Comparison of ENCODE assay signal across 30 cellular contexts in genomic region chrX:39733745-39734144, GRCh38.
"Had no signal": no experiment of that assay in that cellular context is flagged by ENCODE, and none has a peak within 500 bp of the region (broad histone marks: within the 10 kb centered on the region; RNA-seq: fewer than 3 reads in every experiment).

No MANE protein-coding gene starts in this region.

- H3K4me3 ChIP-seq: adrenal gland, ascending aorta, coronary artery, dorsolateral prefrontal cortex had no signal

- H3K36me3 ChIP-seq: adrenal gland, ascending aorta, brain microvascular endothelial cell had no signal

- H3K36me3 Mint-ChIP-seq: activated CD4-positive, alpha-beta memory T cell treated with anti-CD3 and anti-CD28 coated beads for 36 hours; activated CD8-positive, alpha-beta memory T cell treated with anti-CD3 and anti-CD28 coated beads, Interleukin-2, amount 10 ng/mL, durations not matched to agents 7 days and 5 days; activated naive CD4-positive, alpha-beta T cell treated with anti-CD3 and anti-CD28 coated beads, Interleukin-2, amount 50 U/mL, for 24 hours; activated naive CD8-positive, alpha-beta T cell treated with anti-CD3 and anti-CD28 coated beads for 36 hours; WTC11 had no signal

- H3K27me3 Mint-ChIP-seq: activated CD4-positive, alpha-beta memory T cell treated with anti-CD3 and anti-CD28 coated beads for 36 hours; activated CD8-positive, alpha-beta memory T cell treated with anti-CD3 and anti-CD28 coated beads, Interleukin-2, amount 10 ng/mL, durations not matched to agents 7 days and 5 days; activated naive CD4-positive, alpha-beta T cell treated with anti-CD3 and anti-CD28 coated beads, Interleukin-2, amount 50 U/mL, for 24 hours; activated naive CD8-positive, alpha-beta T cell treated with anti-CD3 and anti-CD28 coated beads for 36 hours; activated naive CD8-positive, alpha-beta T cell treated with anti-CD3 and anti-CD28 coated beads, Interleukin-2, amount 50 U/mL, for 24 hours; central memory CD8-positive, alpha-beta T cell; T-helper 17 cell had no signal

- H3K9me3 ChIP-seq: adrenal gland had no signal

- FAIRE-seq: bronchial epithelial cell, frontal cortex had no signal

- H3K27ac ChIP-seq: adrenal gland, ascending aorta, brain microvascular endothelial cell, coronary artery, dorsolateral prefrontal cortex had no signal

- H3K9me3 Mint-ChIP-seq: activated CD4-positive, alpha-beta memory T cell treated with anti-CD3 and anti-CD28 coated beads for 36 hours; activated naive CD4-positive, alpha-beta T cell treated with anti-CD3 and anti-CD28 coated beads for 36 hours; activated naive CD4-positive, alpha-beta T cell treated with anti-CD3 and anti-CD28 coated beads, Interleukin-2, amount 50 U/mL, for 24 hours; activated naive CD8-positive, alpha-beta T cell treated with anti-CD3 and anti-CD28 coated beads for 36 hours; activated naive CD8-positive, alpha-beta T cell treated with anti-CD3 and anti-CD28 coated beads, Interleukin-2, amount 50 U/mL, for 24 hours; activated T-helper 2 cell treated with anti-CD3 and anti-CD28 coated beads, Interferon-gamma antibody, Interleukin-2, Interleukin-4, amounts not matched to agents 10 μg/mL and 5 μg/mL and 100 μg/mL, durations not matched to agents 14 hours and 24 hours and 36 hours; central memory CD8-positive, alpha-beta T cell; dendritic cell treated with granulocyte-macrophage colony-stimulating factor and Interleukin-4, amounts not matched to agents 40 ng/mL and 50 ng/mL, for 4 days; WTC11 had no signal

- H3K27ac Mint-ChIP-seq: activated CD4-positive, alpha-beta memory T cell treated with anti-CD3 and anti-CD28 coated beads for 36 hours; activated CD8-positive, alpha-beta memory T cell treated with anti-CD3 and anti-CD28 coated beads, Interleukin-2, amount 10 ng/mL, durations not matched to agents 7 days and 5 days; activated CD8-positive, alpha-beta T cell treated with anti-CD3 and anti-CD28 coated beads, Interleukin-2, amount 10 ng/mL, durations not matched to agents 7 days and 5 days; activated naive CD4-positive, alpha-beta T cell treated with anti-CD3 and anti-CD28 coated beads for 36 hours; activated naive CD4-positive, alpha-beta T cell treated with anti-CD3 and anti-CD28 coated beads, Interleukin-2, amount 50 U/mL, for 24 hours; activated naive CD8-positive, alpha-beta T cell treated with anti-CD3 and anti-CD28 coated beads for 36 hours; activated naive CD8-positive, alpha-beta T cell treated with anti-CD3 and anti-CD28 coated beads, Interleukin-2, amount 50 U/mL, for 24 hours; activated T-helper 1 cell treated with anti-CD3 and anti-CD28 coated beads, Interleukin-12 subunit alpha, Interleukin-12 subunit beta, Interleukin-2, Interleukin-4 antibody, amounts not matched to agents 30 ng/mL and 10 ng/mL and 1 ng/mL, durations not matched to agents 14 hours and 24 hours and 36 hours; activated T-helper 2 cell treated with anti-CD3 and anti-CD28 coated beads, Interferon-gamma antibody, Interleukin-2, Interleukin-4, amounts not matched to agents 10 μg/mL and 5 μg/mL and 100 μg/mL, durations not matched to agents 14 hours and 24 hours and 36 hours; dendritic cell treated with granulocyte-macrophage colony-stimulating factor and Interleukin-4, amounts not matched to agents 40 ng/mL and 50 ng/mL, for 4 days; endodermal cell; T-helper 17 cell; WTC11 had no signal

- DNase-seq: activated CD4-positive, alpha-beta memory T cell treated with anti-CD3 and anti-CD28 coated beads for 36 hours; activated CD4-positive, alpha-beta T cell treated with anti-CD3 and anti-CD28 coated beads for 1 hour; activated CD4-positive, alpha-beta T cell treated with anti-CD3 and anti-CD28 coated beads for 48 hours; activated CD8-positive, alpha-beta memory T cell treated with anti-CD3 and anti-CD28 coated beads, Interleukin-2, amount 10 ng/mL, durations not matched to agents 7 days and 5 days; activated CD8-positive, alpha-beta memory T cell treated with anti-CD3 and anti-CD28 coated beads, Interleukin-2, amount 50 U/mL, for 4 hours; activated CD8-positive, alpha-beta T cell treated with anti-CD3 and anti-CD28 coated beads, Interleukin-2, amount 10 ng/mL, durations not matched to agents 7 days and 5 days; activated effector memory CD4-positive, alpha-beta T cell treated with anti-CD3 and anti-CD28 coated beads, Interleukin-2, amount 50 U/mL, for 16 hours; activated naive CD4-positive, alpha-beta T cell treated with anti-CD3 and anti-CD28 coated beads for 36 hours; activated naive CD8-positive, alpha-beta T cell treated with anti-CD3 and anti-CD28 coated beads for 36 hours; activated naive CD8-positive, alpha-beta T cell treated with anti-CD3 and anti-CD28 coated beads, Interleukin-2, amount 50 U/mL, for 24 hours; activated T-cell treated with anti-CD3 and anti-CD28 coated beads, Interleukin-2, amount 50 U/mL, for 1 hour; activated T-cell treated with anti-CD3 and anti-CD28 coated beads, Interleukin-2, amount 50 U/mL, for 48 hours; adrenal gland; brain microvascular endothelial cell; dorsolateral prefrontal cortex; effector memory CD4-positive, alpha-beta T cell; endodermal cell; foreskin fibroblast; head of caudate nucleus; T-helper 17 cell had no signal

- H3K4me3 Mint-ChIP-seq: activated CD4-positive, alpha-beta memory T cell treated with anti-CD3 and anti-CD28 coated beads for 36 hours; activated CD8-positive, alpha-beta memory T cell treated with anti-CD3 and anti-CD28 coated beads, Interleukin-2, amount 10 ng/mL, durations not matched to agents 7 days and 5 days; activated CD8-positive, alpha-beta T cell treated with anti-CD3 and anti-CD28 coated beads, Interleukin-2, amount 10 ng/mL, durations not matched to agents 7 days and 5 days; activated naive CD4-positive, alpha-beta T cell treated with anti-CD3 and anti-CD28 coated beads for 36 hours; activated naive CD4-positive, alpha-beta T cell treated with anti-CD3 and anti-CD28 coated beads, Interleukin-2, amount 50 U/mL, for 24 hours; activated naive CD8-positive, alpha-beta T cell treated with anti-CD3 and anti-CD28 coated beads for 36 hours; activated naive CD8-positive, alpha-beta T cell treated with anti-CD3 and anti-CD28 coated beads, Interleukin-2, amount 50 U/mL, for 24 hours; activated T-helper 1 cell treated with anti-CD3 and anti-CD28 coated beads, Interleukin-12 subunit alpha, Interleukin-12 subunit beta, Interleukin-2, Interleukin-4 antibody, amounts not matched to agents 30 ng/mL and 10 ng/mL and 1 ng/mL, durations not matched to agents 14 hours and 24 hours and 36 hours; central memory CD8-positive, alpha-beta T cell; dendritic cell treated with granulocyte-macrophage colony-stimulating factor and Interleukin-4, amounts not matched to agents 40 ng/mL and 50 ng/mL, for 4 days; endodermal cell; T-helper 17 cell; WTC11 had no signal
